Comparison of ENCODE assay signal across 8 cellular contexts in genomic region chr7:22640269-22640668, GRCh38.
A peak's percentile ranks its signal among the peaks of the same experiment; 100 is the strongest.
DNase-seq lines count a peak whose midpoint lies in the region; ATAC-seq, FAIRE-seq and TF ChIP-seq lines count a peak whose summit lies in the region.

No MANE protein-coding gene starts in this region.

- DNase-seq in activated T-cell treated with anti-CD3 and anti-CD28 coated beads for 24 hours (ENCODE audit: low read depth) (peak; percentile 30), pancreas (no peak), SIG-M5 treated with dmso at 0.1 percent for 504 hours (lab: John Stamatoyannopoulos, UW; ENCODE audit: unreplicated experiment) (no peak), NCI-H748 (lab: John Stamatoyannopoulos, UW; ENCODE audit: unreplicated experiment) (no peak)
- DNase-seq in activated T-cell treated with anti-CD3 and anti-CD28 coated beads, Interleukin-2, amount 50 U/mL, for 1 hour = no peak
- DNase-seq in stimulated activated CD8-positive, alpha-beta memory T cell treated with anti-CD3 and anti-CD28 coated beads, Interleukin-4, amount 100 ng/mL, for 48 hours = peak; percentile 41

- peak; percentile 97 for ATAC-seq in HG02642 (IDR thresholded peaks at IDR 0.05; ENCODE audit: poor library complexity, unreplicated experiment)
- peak; percentile 98 for ATAC-seq in HG03571 (IDR thresholded peaks at IDR 0.05; ENCODE audit: unreplicated experiment)
- no peak for ATAC-seq in pancreas

- H3K4me3 ChIP-seq in pancreas = no peak overlapping the region

- no peak for TF ChIP-seq CTCF in pancreas (IDR thresholded peaks at IDR 0.05)

- no peaks in the 10 kb centered on the region for H3K9me3 ChIP-seq in pancreas

- no peaks in the 10 kb centered on the region for H3K27me3 ChIP-seq in pancreas

- WGBS in pancreas, 2 donors = 86 to 93% methylated on average over 8 of the region's 8 CpGs

- intact Hi-C loops in pancreas (cut with DNase I) = no loop called here

- H3K4me1 ChIP-seq in pancreas = no peaks in the 10 kb centered on the region

- no peak overlapping the region for H3K27ac ChIP-seq in pancreas

- no peaks in the 10 kb centered on the region for H3K36me3 ChIP-seq in pancreas

- FAIRE-seq in pancreas (lab: Jason Lieb, UNC) = no peak

Comparison
In these comparisons a context has a peak if more than half of its experiments do, and no peak if none do; other contexts are left out.
1. DNase-seq: peak in activated T-cell treated with anti-CD3 and anti-CD28 coated beads for 24 hours (single experiment) and stimulated activated CD8-positive, alpha-beta memory T cell treated with anti-CD3 and anti-CD28 coated beads, Interleukin-4, amount 100 ng/mL, for 48 hours (single experiment); none in activated T-cell treated with anti-CD3 and anti-CD28 coated beads, Interleukin-2, amount 50 U/mL, for 1 hour (single experiment), pancreas (0 of 6), SIG-M5 treated with dmso at 0.1 percent for 504 hours (single experiment) and NCI-H748 (single experiment).
2. ATAC-seq: peak in HG02642 (single experiment) and HG03571 (single experiment); none in pancreas (0 of 4).